Comparison of ENCODE assay signal across 21 cellular contexts in genomic region chr2:3277748-3278520, GRCh38.
DNase-seq lines count a peak whose midpoint lies in the region; ATAC-seq, FAIRE-seq and TF ChIP-seq lines count a peak whose summit lies in the region.
"Had no signal": no experiment of that assay in that cellular context is flagged by ENCODE, and none has a peak within 500 bp of the region (broad histone marks: within the 10 kb centered on the region; RNA-seq: fewer than 3 reads in every experiment).

No MANE protein-coding gene starts in this region.

- peaks cover 2% of the 10 kb centered on the region for H3K36me3 ChIP-seq in OCI-LY1 (ENCODE audit: insufficient read depth, low read length)
- H3K36me3 ChIP-seq in HepG2 (replicated peaks in 1 of 2; ENCODE audit: control insufficient read depth in 1 of 2, insufficient read depth in 2 of 2, low read length in 2 of 2), result peaks cover 5 to 8% of the 10 kb centered on the region in 2 experiments; a peak in 4 of 5 replicates

- peaks cover 5% of the 10 kb centered on the region; the same call in 1 of the 2 replicates for H3K79me2 ChIP-seq in OCI-LY1 (ENCODE audit: insufficient read depth, low read length)
- no peaks in the 10 kb centered on the region for H3K79me2 ChIP-seq in HepG2 (ENCODE audit: insufficient read depth, low read length)

- no peak for TF ChIP-seq RAD21 in HepG2 (CRISPR knock-in tag; IDR thresholded peaks at IDR 0.05)

- H3F3A ChIP-seq in OCI-LY1 (ENCODE audit: insufficient read depth, low read length), result no peaks in the 10 kb centered on the region

- FAIRE-seq in HepG2 (lab: Jason Lieb, UNC), result no peak
- FAIRE-seq: D721Med, GM12892, GM19239 had no signal

- H3K27ac ChIP-seq in OCI-LY1 (ENCODE audit: low read depth, low read length, poor library complexity, severe bottlenecking) (peak overlapping the region; percentile 24), HepG2 (ENCODE audit: extremely low read length, insufficient read depth, low read length) (no peak overlapping the region)
- H3K27ac ChIP-seq: PC-9 had no signal

- H3K4me1 ChIP-seq in OCI-LY1 (ENCODE audit: insufficient read depth, low read length, severe bottlenecking) (peaks cover 23% of the 10 kb centered on the region), HepG2 (ENCODE audit: insufficient read depth, low read length) (no peaks in the 10 kb centered on the region)

- no peaks in the 10 kb centered on the region for H4K20me1 ChIP-seq in OCI-LY1 (ENCODE audit: insufficient read depth, low read length)
- H4K20me1 ChIP-seq in HepG2 (ENCODE audit: insufficient read depth, low read length), result no peaks in the 10 kb centered on the region; the same call in 1 of the 2 replicates

- H2AFZ ChIP-seq in OCI-LY1 (ENCODE audit: low read length) (no peak overlapping the region), HepG2 (ENCODE audit: low read length) (no peak overlapping the region)
- H2AFZ ChIP-seq: PC-9 had no signal

- peaks cover 3 to 20% of the 10 kb centered on the region in 2 donors for H3K9me3 Mint-ChIP-seq in activated naive CD4-positive, alpha-beta T cell treated with anti-CD3 and anti-CD28 coated beads, Interleukin-2, amount 50 U/mL, for 72 hours
- peaks cover 11% of the 10 kb centered on the region for H3K9me3 Mint-ChIP-seq in stimulated activated memory B cell treated with anti-CD40 and anti-IgM and Interleukin-4, amounts not matched to agents 10 μg/mL and 1 μg/mL and 100 μg/mL, for 72 hours

- H3K36me3 Mint-ChIP-seq in activated naive CD4-positive, alpha-beta T cell treated with anti-CD3 and anti-CD28 coated beads, Interleukin-2, amount 50 U/mL, for 72 hours, result peaks cover 22 to 48% of the 10 kb centered on the region in 2 donors
- peaks cover 78% of the 10 kb centered on the region for H3K36me3 Mint-ChIP-seq in stimulated activated memory B cell treated with anti-CD40 and anti-IgM and Interleukin-4, amounts not matched to agents 10 μg/mL and 1 μg/mL and 100 μg/mL, for 72 hours

- H3K4me3 Mint-ChIP-seq in stimulated activated memory B cell treated with anti-CD40 and anti-IgM and Interleukin-4, amounts not matched to agents 10 μg/mL and 1 μg/mL and 100 μg/mL, for 72 hours, result no peak overlapping the region
- H3K4me3 Mint-ChIP-seq: CD4-positive, alpha-beta T cell had no signal

- H3K4me1 Mint-ChIP-seq in stimulated activated memory B cell treated with anti-CD40 and anti-IgM and Interleukin-4, amounts not matched to agents 10 μg/mL and 1 μg/mL and 100 μg/mL, for 72 hours, result peaks cover 11% of the 10 kb centered on the region

- DNase-seq in activated naive CD4-positive, alpha-beta T cell treated with anti-CD3 and anti-CD28 coated beads, Interleukin-2, amount 50 U/mL, for 72 hours (ENCODE audit: low spot score in 2 of 2), result no peak
- no peak for DNase-seq in activated naive CD4-positive, alpha-beta T cell (lab: John Stamatoyannopoulos, UW)
- DNase-seq in HepG2 (ENCODE audit: low spot score), result no peak
- DNase-seq in SIG-M5 treated with dmso at 0.1 percent for 504 hours (lab: John Stamatoyannopoulos, UW; ENCODE audit: unreplicated experiment), result no peak
- DNase-seq in hippocampal formation (lab: John Stamatoyannopoulos, UW), result no peak
- no peak for DNase-seq in activated CD4-positive, CD25-positive, alpha-beta regulatory T cell (lab: John Stamatoyannopoulos, UW)
- DNase-seq: AML-193; CD4-positive, alpha-beta T cell; DND-41; GDM1; Karpas-422; MM.1S; NCI-H187 treated with DMSO at 0.1 percent for 48 hours; NCI-H446 treated with DMSO at 0.1 percent for 48 hours; NCI-H748 treated with DMSO at 0.1 percent for 48 hours; PC-9 had no signal

- TF ChIP-seq CTCF in OCI-LY1 (IDR thresholded peaks at IDR 0.05; ENCODE audit: low read length), result no peak
- TF ChIP-seq CTCF in HepG2 (CRISPR knock-in tag; IDR thresholded peaks at IDR 0.05), result no peak

- no peak for TF ChIP-seq EP300 in HepG2 (IDR thresholded peaks at IDR 0.05; ENCODE audit: low read depth in 2 of 2, low read length in 2 of 2)
- TF ChIP-seq EP300 in HepG2 (CRISPR knock-in tag; IDR thresholded peaks at IDR 0.05; ENCODE audit: borderline replicate concordance), result no peak

- no peaks in the 10 kb centered on the region for H3K27me3 ChIP-seq in OCI-LY1 (ENCODE audit: insufficient read depth, low read length)
- no peaks in the 10 kb centered on the region for H3K27me3 ChIP-seq in HepG2 (ENCODE audit: control insufficient read depth in 1 of 2, insufficient read depth in 2 of 2, low read length in 2 of 2)

- CTCF ChIA-PET in HepG2 (lab: Yijun Ruan, JAX; ENCODE audit: low intra/inter-chr PET ratio, low total read pairs), result no interaction called here

- H3K4me3 ChIP-seq in OCI-LY1 (ENCODE audit: low read depth, low read length, poor library complexity, severe bottlenecking) (peak overlapping the region; percentile 46), HepG2 (replicated peaks in 1 of 3; ENCODE audit: insufficient read depth in 1 of 3, low read depth in 2 of 3, low read length in 3 of 3) (no peak overlapping the region)
- H3K4me3 ChIP-seq: PC-9 had no signal

- no peak for TF ChIP-seq POLR2A in HepG2 (IDR thresholded peaks at IDR 0.05; ENCODE audit: insufficient read depth in 1 of 2, low read depth in 2 of 2, low read length in 2 of 2)

- no peaks in the 10 kb centered on the region for H3K9me2 ChIP-seq in OCI-LY1 (ENCODE audit: low read depth, low read length)

- POLR2A ChIA-PET in HepG2 (lab: Yijun Ruan, JAX), result interaction anchor here (0.9 kb wide), 1 partner anchor 52 kb away, joined by 3 read pairs; no protein-coding TSS in a partner anchor

- WGBS in HepG2 (ENCODE audit: low lambda C conversion rate), result 94% methylated on average over 16 of the region's 16 CpGs

- intact Hi-C loops in HepG2 (cut with micrococcal nuclease; ENCODE audit: unreplicated experiment), result no loop called here

- H3K9me3 ChIP-seq in OCI-LY1 (ENCODE audit: low read length) (peaks cover 18% of the 10 kb centered on the region), HepG2 (ENCODE audit: low read length) (no peaks in the 10 kb centered on the region)

- H3K27me3 Mint-ChIP-seq in stimulated activated memory B cell treated with anti-CD40 and anti-IgM and Interleukin-4, amounts not matched to agents 10 μg/mL and 1 μg/mL and 100 μg/mL, for 72 hours, result no peaks in the 10 kb centered on the region
- H3K27me3 Mint-ChIP-seq: CD4-positive, alpha-beta T cell had no signal

- peak overlapping the region; percentile 64 to 88 for H3K27ac Mint-ChIP-seq in activated naive CD4-positive, alpha-beta T cell treated with anti-CD3 and anti-CD28 coated beads, Interleukin-2, amount 50 U/mL, for 72 hours
- peak overlapping the region; percentile 9 for H3K27ac Mint-ChIP-seq in stimulated activated memory B cell treated with anti-CD40 and anti-IgM and Interleukin-4, amounts not matched to agents 10 μg/mL and 1 μg/mL and 100 μg/mL, for 72 hours
- H3K27ac Mint-ChIP-seq: CD4-positive, alpha-beta T cell had no signal

- ATAC-seq in activated naive CD4-positive, alpha-beta T cell treated with anti-CD3 and anti-CD28 coated beads, Interleukin-2, amount 50 U/mL, for 72 hours, result no peak
- ATAC-seq in HepG2, result peak; percentile 37
- no peak for ATAC-seq in stimulated activated memory B cell treated with anti-CD40 and anti-IgM and Interleukin-4, amounts not matched to agents 10 μg/mL and 1 μg/mL and 100 μg/mL, for 72 hours

- H3K4me2 ChIP-seq in OCI-LY1 (ENCODE audit: low read length) (peak overlapping the region; percentile 61), HepG2 (ENCODE audit: low read depth, low read length) (no peak overlapping the region)
- H3K4me2 ChIP-seq: PC-9 had no signal

- no TSS peak for BruUV-seq in HepG2 (replicated peaks; lab: Mats Ljungman, UMichigan)

- H3K9ac ChIP-seq in OCI-LY1 (ENCODE audit: low read length) (no peak overlapping the region; the same call in 1 of the 2 replicates), HepG2 (ENCODE audit: insufficient read depth, low read depth, low read length) (no peak overlapping the region)

- in situ Hi-C loops in HepG2 (cut with HindIII; ENCODE audit: extremely low pct_ligation_motif_present, low pct_unique_long_range_greater_than_20kb), result no loop called here

TF ChIP-seq in HepG2, 621 proteins besides CTCF, POLR2A, EP300 and RAD21:
- TF ChIP-seq ISL2 (CRISPR knock-in tag; IDR thresholded peaks at IDR 0.05) (no peak), AGO2 (optimal IDR thresholded peaks at IDR 0.05; ENCODE audit: low read depth, low read length) (peak; percentile 18)
